ENCODE assay signal across 9 cellular contexts in genomic region chr13:101453784-101454201, GRCh38. TPM values are rescaled to one million over a fixed set of nuclear protein-coding genes. Genes with fewer than 3 reads are reported as not detected.
A peak's percentile ranks its signal among the peaks of the same experiment; 100 is the strongest.
DNase-seq lines count a peak whose midpoint lies in the region; ATAC-seq and TF ChIP-seq lines count a peak whose summit lies in the region.
"Had no signal": no experiment of that assay in that cellular context is flagged by ENCODE, and none has a peak within 500 bp of the region (broad histone marks: within the 10 kb centered on the region; RNA-seq: fewer than 3 reads in every experiment).

No MANE protein-coding gene starts in this region.

- H4K8ac ChIP-seq in IMR-90 (ENCODE audit: low read depth in 2 of 2, low read length in 2 of 2) = peak overlapping the region; percentile 58 to 82

- in situ Hi-C loops in IMR-90 (cut with MboI; ENCODE audit: low sequenced_read_pairs) = no loop called here

- H3K4me3 ChIP-seq in IMR-90 (ENCODE audit: insufficient read depth, low read depth, low read length) = peak overlapping the region; percentile 50
- H3K4me3 ChIP-seq in psoas muscle = peak overlapping the region; percentile 54
- H3K4me3 ChIP-seq in CD8-positive, alpha-beta T cell (ENCODE audit: low read depth, low read length) = no peak overlapping the region

- H3K36me3 ChIP-seq in IMR-90 (ENCODE audit: control insufficient read depth, insufficient read depth, low read length) (no peaks in the 10 kb centered on the region), psoas muscle (ENCODE audit: insufficient read depth in 1 of 2, low read depth in 1 of 2) (no peaks in the 10 kb centered on the region)
- no peaks in the 10 kb centered on the region for H3K36me3 ChIP-seq in CD8-positive, alpha-beta T cell (ENCODE audit: insufficient read depth, low read length)

- H3K9me3 ChIP-seq in IMR-90 (ENCODE audit: control insufficient read depth, insufficient read depth, low read length) (no peaks in the 10 kb centered on the region), psoas muscle (no peaks in the 10 kb centered on the region)
- H3K9me3 ChIP-seq in CD8-positive, alpha-beta T cell (ENCODE audit: low read length) = no peaks in the 10 kb centered on the region

- peak overlapping the region; percentile 90 for H2AK5ac ChIP-seq in IMR-90 (ENCODE audit: low read depth, low read length)

- no peaks in the 10 kb centered on the region for H3K36me3 Mint-ChIP-seq in CD8-positive, alpha-beta T cell

- H3K9me3 Mint-ChIP-seq in CD8-positive, alpha-beta T cell = no peaks in the 10 kb centered on the region

- H2AFZ ChIP-seq in IMR-90 (replicated peaks; ENCODE audit: low read length, poor library complexity) = peak overlapping the region; percentile 86

- H3K27me3 ChIP-seq in IMR-90 (ENCODE audit: control insufficient read depth, insufficient read depth, low read length) (no peaks in the 10 kb centered on the region), psoas muscle (ENCODE audit: insufficient read depth in 3 of 3, low read length in 2 of 3) (peaks cover 0 to 16% (median 2%) of the 10 kb centered on the region in 3 donors)
- H3K27me3 ChIP-seq in CD8-positive, alpha-beta T cell (ENCODE audit: insufficient read depth, low read length) = no peaks in the 10 kb centered on the region

- DNase-seq in NCI-H2227 (lab: John Stamatoyannopoulos, UW; ENCODE audit: unreplicated experiment) (peak; percentile 19), NCI-H2227 treated with DMSO at 0.1 percent for 48 hours (lab: John Stamatoyannopoulos, UW) (no peak), IMR-90 (no peak), epithelial cell of prostate (ENCODE audit: low read depth, low spot score) (peak; percentile 44), psoas muscle (no peak), NCI-H2029 treated with DMSO at 0.1 percent for 48 hours (lab: John Stamatoyannopoulos, UW) (no peak), NCI-H1930 (lab: John Stamatoyannopoulos, UW) (no peak)
- no peak for DNase-seq in CD8-positive, alpha-beta T cell

- H2AK9ac ChIP-seq in IMR-90 (replicated peaks; ENCODE audit: low read depth, low read length, poor library complexity) = peak overlapping the region; percentile 84

- no peak overlapping the region for H3K27ac Mint-ChIP-seq in CD8-positive, alpha-beta T cell

- H2BK15ac ChIP-seq in IMR-90 (ENCODE audit: low read depth, low read length) = peak overlapping the region; percentile 96; the same call in 2 of the 3 replicates

- ATAC-seq in IMR-90 (ENCODE audit: low read depth) = no peak
- ATAC-seq in psoas muscle = peak in 2 of 4 donors; percentile 45 to 53
- no peak for ATAC-seq in CD8-positive, alpha-beta T cell

- H3K4me2 ChIP-seq in IMR-90 (ENCODE audit: low read depth, low read length) = peak overlapping the region; percentile 78

- WGBS in IMR-90 (ENCODE audit: extremely low coverage in 2 of 2, insufficient read length in 1 of 2), 2 experiments = 14% methylated on average over 10 of the region's 41 CpGs; no CpG with 5 or more reads in 1 of the 2 experiments
- 7 to 12% (median 9%) methylated on average over 32 to 41 of the region's 41 CpGs for WGBS in psoas muscle, 3 donors

- CTCF ChIA-PET in IMR-90 (lab: Yijun Ruan, JAX) = no interaction called here
- CTCF ChIA-PET in CD8-positive, alpha-beta T cell (lab: Charles Lee) = no interaction called here

- no peak overlapping the region for H3K4me3 Mint-ChIP-seq in CD8-positive, alpha-beta T cell

- intact Hi-C loops in IMR-90 (cut with micrococcal nuclease) (loop anchor here (1.0 to 10.0 kb wide), 5 partner anchors 36 to 831 kb away; partner anchors contain the start of gene NALCN), psoas muscle (cut with DNase I) (no loop called here)
- intact Hi-C loops in CD8-positive, alpha-beta T cell (cut with DNase I, micrococcal nuclease) = no loop called here

- peak overlapping the region; percentile 45 for H3K9ac ChIP-seq in IMR-90 (ENCODE audit: low read depth, low read length)

- peak; percentile 19; the same call in 1 of the 2 replicates for TF ChIP-seq CTCF in IMR-90 (conservative IDR thresholded peaks at IDR 0.05; ENCODE audit: low read depth, low read length)
- no peak for TF ChIP-seq CTCF in psoas muscle (IDR thresholded peaks at IDR 0.05)
- TF ChIP-seq CTCF in CD8-positive, alpha-beta T cell (IDR thresholded peaks at IDR 0.05) = no peak

- peak overlapping the region; percentile 92; the same call in 1 of the 2 replicates for H3K23ac ChIP-seq in IMR-90 (ENCODE audit: low read depth, low read length)

- no peak for TF ChIP-seq POLR2A in IMR-90 (IDR thresholded peaks at IDR 0.05; ENCODE audit: low read depth, low read length)

- H3K4me1 ChIP-seq in IMR-90 (ENCODE audit: control insufficient read depth, insufficient read depth, low read length) = peaks cover 35% of the 10 kb centered on the region
- no peaks in the 10 kb centered on the region for H3K4me1 ChIP-seq in psoas muscle
- no peaks in the 10 kb centered on the region for H3K4me1 ChIP-seq in CD8-positive, alpha-beta T cell (ENCODE audit: insufficient read depth, low read length)

- peak overlapping the region; percentile 92 for H2BK5ac ChIP-seq in IMR-90 (ENCODE audit: low read depth, low read length, poor library complexity, severe bottlenecking)

- peak overlapping the region; percentile 96 for H3K18ac ChIP-seq in IMR-90 (ENCODE audit: low read depth, low read length)

- dilution Hi-C loops in IMR-90 (cut with HindIII; ENCODE audit: low sequenced_read_pairs, unreplicated experiment) = no loop called here

- H4K5ac ChIP-seq in IMR-90 (ENCODE audit: low read depth, low read length) = peak overlapping the region; percentile 96

- H3K79me1 ChIP-seq in IMR-90 (ENCODE audit: low read depth in 1 of 2, low read length in 2 of 2) = no peaks in the 10 kb centered on the region; a peak in 1 of 4 replicates

- H2BK20ac ChIP-seq in IMR-90 (ENCODE audit: low read depth, low read length) = peak overlapping the region; percentile 94

- H3K4ac ChIP-seq in IMR-90 (ENCODE audit: low read depth, low read length) = peak overlapping the region; percentile 92

- POLR2A ChIA-PET in IMR-90 (lab: Charles Lee; ENCODE audit: unreplicated experiment) = no interaction called here
- POLR2A ChIA-PET in CD8-positive, alpha-beta T cell (lab: Charles Lee) = no interaction called here

- peak overlapping the region; percentile 48; the same call in 1 of the 2 replicates for H3K56ac ChIP-seq in IMR-90 (ENCODE audit: extremely low read depth, insufficient read depth, low read length)

- TF ChIP-seq RAD21 in IMR-90 (IDR thresholded peaks at IDR 0.05; ENCODE audit: low read length) = no peak

- no peaks in the 10 kb centered on the region for H4K20me1 ChIP-seq in IMR-90 (ENCODE audit: insufficient read depth, low read length)

- BruUV-seq in IMR-90 (replicated peaks; lab: Mats Ljungman, UMichigan) = no TSS peak

- peak overlapping the region; percentile 85 for H2BK120ac ChIP-seq in IMR-90 (ENCODE audit: low read depth, low read length)

- peaks cover 8% of the 10 kb centered on the region for H3K9me1 ChIP-seq in IMR-90 (ENCODE audit: insufficient read depth, low read length)

- H4K91ac ChIP-seq in IMR-90 (ENCODE audit: insufficient read depth, low read depth, low read length) = peak overlapping the region; percentile 92

- H3K4me1 Mint-ChIP-seq in CD8-positive, alpha-beta T cell (ENCODE audit: low read depth) = peaks cover 2% of the 10 kb centered on the region

- H3K27me3 Mint-ChIP-seq in CD8-positive, alpha-beta T cell (ENCODE audit: low read depth) = peaks cover 37% of the 10 kb centered on the region

- peak overlapping the region; percentile 66 for H3K14ac ChIP-seq in IMR-90 (replicated peaks; ENCODE audit: low read depth, low read length)

- H3K27ac ChIP-seq in IMR-90 (ENCODE audit: insufficient read depth, low read length) (peak overlapping the region; percentile 85), epithelial cell of prostate (peak overlapping the region; percentile 61), psoas muscle (no peak overlapping the region)
- no peak overlapping the region for H3K27ac ChIP-seq in CD8-positive, alpha-beta T cell (ENCODE audit: low read depth, low read length)
- H3K27ac ChIP-seq: VCaP had no signal

TF ChIP-seq in IMR-90, 13 proteins besides CTCF, POLR2A, EP300 and RAD21 (continues in another document):
- TF ChIP-seq CEBPB (IDR thresholded peaks at IDR 0.05; ENCODE audit: low read depth, low read length) (no peak), ELK1 (IDR thresholded peaks at IDR 0.05; ENCODE audit: borderline replicate concordance, low read depth, low read length) (no peak), MAFK (IDR thresholded peaks at IDR 0.05; ENCODE audit: low read depth, low read length) (no peak), MAZ (IDR thresholded peaks at IDR 0.05; ENCODE audit: borderline replicate concordance, low read depth, low read length) (no peak), RFX5 (IDR thresholded peaks at IDR 0.05; ENCODE audit: low read depth, low read length) (no peak), MXI1 (IDR thresholded peaks at IDR 0.05; ENCODE audit: borderline replicate concordance, low read depth, low read length) (no peak), BHLHE40 (IDR thresholded peaks at IDR 0.05; ENCODE audit: low read depth, low read length) (no peak), NFE2L2 (IDR thresholded peaks at IDR 0.05; ENCODE audit: low read depth, low read length) (no peak)

RNA-seq across cellular contexts. Expression of gene ITGBL1, which starts 1.3 kb away (rescaled TPM):
- 22.2 and 46.7 TPM in 2 replicates for total RNA-seq in IMR-90 (2012; rRNA removed)
- 20.7 and 24.2 TPM in 2 replicates for polyA plus RNA-seq in IMR-90 (2012; rRNA removed)
- polyA plus RNA-seq in IMR-90 (2012; cell fraction: cytosol; rRNA removed) = 10.7 and 13.4 TPM in 2 replicates
- 4.5 and 9.2 TPM in 2 replicates for polyA plus RNA-seq in IMR-90 (2012; cell fraction: nucleus; rRNA removed; ENCODE audit: low replicate concordance)
- total RNA-seq in psoas muscle = 1 to 10 TPM in 3 of 4 donors, under 1 TPM in 1; 0.44 to 5.7 (median 2.0) TPM
- 1 to 10 TPM in 2 of 3 donors, under 1 TPM in 1; 0.91 to 1.7 (median 1.3) TPM for polyA plus RNA-seq in psoas muscle
- total RNA-seq in CD8-positive, alpha-beta T cell = not detected

RNA-seq across cellular contexts. Expression of gene NALCN, which starts 37.5 kb away (rescaled TPM):
- 4.8 and 5.6 TPM in 2 replicates for total RNA-seq in IMR-90 (2012; rRNA removed)
- polyA plus RNA-seq in IMR-90 (2012; rRNA removed) = 2.0 and 2.9 TPM in 2 replicates
- 0.99 and 1.1 TPM in 2 replicates for polyA plus RNA-seq in IMR-90 (2012; cell fraction: cytosol; rRNA removed)
- 1.0 and 2.3 TPM in 2 replicates for polyA plus RNA-seq in IMR-90 (2012; cell fraction: nucleus; rRNA removed; ENCODE audit: low replicate concordance)
- under 1 TPM; 0.05 to 0.49 (median 0.39) TPM for total RNA-seq in psoas muscle
- under 1 TPM in 2 of 3 donors, not detected in 1; 0.04 to 0.10 TPM for polyA plus RNA-seq in psoas muscle
- not detected for total RNA-seq in CD8-positive, alpha-beta T cell

Comparison
In these comparisons a context has a peak if more than half of its experiments do, and no peak if none do; other contexts are left out.
1. DNase-seq: peak in NCI-H2227 (single experiment) and epithelial cell of prostate (single experiment); none in NCI-H2227 treated with DMSO at 0.1 percent for 48 hours (single experiment), IMR-90 (single experiment), psoas muscle (0 of 2), CD8-positive, alpha-beta T cell (0 of 7), NCI-H2029 treated with DMSO at 0.1 percent for 48 hours (single experiment) and NCI-H1930 (0 of 2).
2. H3K27ac ChIP-seq: peak in IMR-90 (single experiment) and epithelial cell of prostate (single experiment); none in psoas muscle (single experiment) and CD8-positive, alpha-beta T cell (single experiment).